Comparison of ENCODE assay signal across 1 cellular context in the genomic region with DNA sequence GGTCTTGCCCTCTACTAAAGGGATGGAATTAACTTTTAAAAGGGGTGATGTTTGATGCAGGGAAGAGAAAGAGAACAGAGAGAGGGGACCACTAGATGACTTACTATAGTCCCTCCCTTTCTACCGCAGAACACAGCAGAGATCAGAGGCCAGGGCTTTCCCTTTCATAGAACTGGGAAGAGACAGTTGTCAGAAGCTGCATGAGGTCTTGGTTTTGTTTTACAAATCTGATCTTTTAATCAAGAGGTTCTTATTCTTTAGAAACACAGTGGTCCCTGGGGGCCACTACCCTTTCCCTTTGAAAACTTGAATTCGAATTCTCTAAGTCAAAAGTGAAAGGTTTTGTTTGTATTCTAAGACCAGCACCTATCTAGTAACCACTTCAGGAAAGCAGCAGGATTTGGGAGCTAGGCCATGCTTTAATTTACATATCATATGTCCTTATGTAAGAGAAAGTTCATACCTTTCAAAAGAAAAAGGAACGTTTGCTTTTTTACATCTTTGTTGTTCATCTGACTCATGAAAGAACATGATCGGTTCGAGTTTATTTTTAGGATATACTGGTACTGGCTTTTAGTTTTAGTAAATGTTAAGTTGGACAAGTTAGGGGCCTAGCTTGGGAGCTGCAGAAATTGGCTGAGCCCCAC.
TF ChIP-seq lines count a peak whose summit lies in the region.

No MANE protein-coding gene starts in this region.

TF ChIP-seq in H1, 55 proteins besides CTCF, POLR2A, EP300 and RAD21 (continued from another document):
- TF ChIP-seq, protein P1, sequence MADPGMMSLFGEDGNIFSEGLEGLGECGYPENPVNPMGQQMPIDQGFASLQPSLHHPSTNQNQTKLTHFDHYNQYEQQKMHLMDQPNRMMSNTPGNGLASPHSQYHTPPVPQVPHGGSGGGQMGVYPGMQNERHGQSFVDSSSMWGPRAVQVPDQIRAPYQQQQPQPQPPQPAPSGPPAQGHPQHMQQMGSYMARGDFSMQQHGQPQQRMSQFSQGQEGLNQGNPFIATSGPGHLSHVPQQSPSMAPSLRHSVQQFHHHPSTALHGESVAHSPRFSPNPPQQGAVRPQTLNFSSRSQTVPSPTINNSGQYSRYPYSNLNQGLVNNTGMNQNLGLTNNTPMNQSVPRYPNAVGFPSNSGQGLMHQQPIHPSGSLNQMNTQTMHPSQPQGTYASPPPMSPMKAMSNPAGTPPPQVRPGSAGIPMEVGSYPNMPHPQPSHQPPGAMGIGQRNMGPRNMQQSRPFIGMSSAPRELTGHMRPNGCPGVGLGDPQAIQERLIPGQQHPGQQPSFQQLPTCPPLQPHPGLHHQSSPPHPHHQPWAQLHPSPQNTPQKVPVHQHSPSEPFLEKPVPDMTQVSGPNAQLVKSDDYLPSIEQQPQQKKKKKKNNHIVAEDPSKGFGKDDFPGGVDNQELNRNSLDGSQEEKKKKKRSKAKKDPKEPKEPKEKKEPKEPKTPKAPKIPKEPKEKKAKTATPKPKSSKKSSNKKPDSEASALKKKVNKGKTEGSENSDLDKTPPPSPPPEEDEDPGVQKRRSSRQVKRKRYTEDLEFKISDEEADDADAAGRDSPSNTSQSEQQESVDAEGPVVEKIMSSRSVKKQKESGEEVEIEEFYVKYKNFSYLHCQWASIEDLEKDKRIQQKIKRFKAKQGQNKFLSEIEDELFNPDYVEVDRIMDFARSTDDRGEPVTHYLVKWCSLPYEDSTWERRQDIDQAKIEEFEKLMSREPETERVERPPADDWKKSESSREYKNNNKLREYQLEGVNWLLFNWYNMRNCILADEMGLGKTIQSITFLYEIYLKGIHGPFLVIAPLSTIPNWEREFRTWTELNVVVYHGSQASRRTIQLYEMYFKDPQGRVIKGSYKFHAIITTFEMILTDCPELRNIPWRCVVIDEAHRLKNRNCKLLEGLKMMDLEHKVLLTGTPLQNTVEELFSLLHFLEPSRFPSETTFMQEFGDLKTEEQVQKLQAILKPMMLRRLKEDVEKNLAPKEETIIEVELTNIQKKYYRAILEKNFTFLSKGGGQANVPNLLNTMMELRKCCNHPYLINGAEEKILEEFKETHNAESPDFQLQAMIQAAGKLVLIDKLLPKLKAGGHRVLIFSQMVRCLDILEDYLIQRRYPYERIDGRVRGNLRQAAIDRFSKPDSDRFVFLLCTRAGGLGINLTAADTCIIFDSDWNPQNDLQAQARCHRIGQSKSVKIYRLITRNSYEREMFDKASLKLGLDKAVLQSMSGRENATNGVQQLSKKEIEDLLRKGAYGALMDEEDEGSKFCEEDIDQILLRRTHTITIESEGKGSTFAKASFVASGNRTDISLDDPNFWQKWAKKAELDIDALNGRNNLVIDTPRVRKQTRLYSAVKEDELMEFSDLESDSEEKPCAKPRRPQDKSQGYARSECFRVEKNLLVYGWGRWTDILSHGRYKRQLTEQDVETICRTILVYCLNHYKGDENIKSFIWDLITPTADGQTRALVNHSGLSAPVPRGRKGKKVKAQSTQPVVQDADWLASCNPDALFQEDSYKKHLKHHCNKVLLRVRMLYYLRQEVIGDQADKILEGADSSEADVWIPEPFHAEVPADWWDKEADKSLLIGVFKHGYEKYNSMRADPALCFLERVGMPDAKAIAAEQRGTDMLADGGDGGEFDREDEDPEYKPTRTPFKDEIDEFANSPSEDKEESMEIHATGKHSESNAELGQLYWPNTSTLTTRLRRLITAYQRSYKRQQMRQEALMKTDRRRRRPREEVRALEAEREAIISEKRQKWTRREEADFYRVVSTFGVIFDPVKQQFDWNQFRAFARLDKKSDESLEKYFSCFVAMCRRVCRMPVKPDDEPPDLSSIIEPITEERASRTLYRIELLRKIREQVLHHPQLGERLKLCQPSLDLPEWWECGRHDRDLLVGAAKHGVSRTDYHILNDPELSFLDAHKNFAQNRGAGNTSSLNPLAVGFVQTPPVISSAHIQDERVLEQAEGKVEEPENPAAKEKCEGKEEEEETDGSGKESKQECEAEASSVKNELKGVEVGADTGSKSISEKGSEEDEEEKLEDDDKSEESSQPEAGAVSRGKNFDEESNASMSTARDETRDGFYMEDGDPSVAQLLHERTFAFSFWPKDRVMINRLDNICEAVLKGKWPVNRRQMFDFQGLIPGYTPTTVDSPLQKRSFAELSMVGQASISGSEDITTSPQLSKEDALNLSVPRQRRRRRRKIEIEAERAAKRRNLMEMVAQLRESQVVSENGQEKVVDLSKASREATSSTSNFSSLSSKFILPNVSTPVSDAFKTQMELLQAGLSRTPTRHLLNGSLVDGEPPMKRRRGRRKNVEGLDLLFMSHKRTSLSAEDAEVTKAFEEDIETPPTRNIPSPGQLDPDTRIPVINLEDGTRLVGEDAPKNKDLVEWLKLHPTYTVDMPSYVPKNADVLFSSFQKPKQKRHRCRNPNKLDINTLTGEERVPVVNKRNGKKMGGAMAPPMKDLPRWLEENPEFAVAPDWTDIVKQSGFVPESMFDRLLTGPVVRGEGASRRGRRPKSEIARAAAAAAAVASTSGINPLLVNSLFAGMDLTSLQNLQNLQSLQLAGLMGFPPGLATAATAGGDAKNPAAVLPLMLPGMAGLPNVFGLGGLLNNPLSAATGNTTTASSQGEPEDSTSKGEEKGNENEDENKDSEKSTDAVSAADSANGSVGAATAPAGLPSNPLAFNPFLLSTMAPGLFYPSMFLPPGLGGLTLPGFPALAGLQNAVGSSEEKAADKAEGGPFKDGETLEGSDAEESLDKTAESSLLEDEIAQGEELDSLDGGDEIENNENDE (IDR thresholded peaks at IDR 0.05; ENCODE audit: insufficient replicate concordance, low read length): peak; percentile 85
- TF ChIP-seq PHF8 (conservative IDR thresholded peaks at IDR 0.05; ENCODE audit: low read depth, low read length) (no peak), MAFK (IDR thresholded peaks at IDR 0.05; ENCODE audit: low read depth, low read length) (no peak), HDAC2 (IDR thresholded peaks at IDR 0.05; ENCODE audit: borderline replicate concordance in 1 of 2, low read depth in 2 of 2, low read length in 2 of 2) (peak in 1 of 2 experiments; percentile 21; a peak in 1 of 4 replicates), NANOG (IDR thresholded peaks at IDR 0.05; ENCODE audit: insufficient read depth, low read depth, low read length, poor library complexity, severe bottlenecking) (peak; percentile 64), RBBP5 (IDR thresholded peaks at IDR 0.05; ENCODE audit: borderline replicate concordance, low read depth, low read length) (no peak)
- TF ChIP-seq, protein P2, sequence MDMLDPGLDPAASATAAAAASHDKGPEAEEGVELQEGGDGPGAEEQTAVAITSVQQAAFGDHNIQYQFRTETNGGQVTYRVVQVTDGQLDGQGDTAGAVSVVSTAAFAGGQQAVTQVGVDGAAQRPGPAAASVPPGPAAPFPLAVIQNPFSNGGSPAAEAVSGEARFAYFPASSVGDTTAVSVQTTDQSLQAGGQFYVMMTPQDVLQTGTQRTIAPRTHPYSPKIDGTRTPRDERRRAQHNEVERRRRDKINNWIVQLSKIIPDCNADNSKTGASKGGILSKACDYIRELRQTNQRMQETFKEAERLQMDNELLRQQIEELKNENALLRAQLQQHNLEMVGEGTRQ (IDR thresholded peaks at IDR 0.05; ENCODE audit: low read length): no peak
TF ChIP-seq in H1: peak in this region for 3.
